Comparison of ENCODE assay signal across 4 cellular contexts in genomic region chr21:28746166-28746565, GRCh38.
"Had no signal": no experiment of that assay in that cellular context is flagged by ENCODE, and none has a peak within 500 bp of the region (broad histone marks: within the 10 kb centered on the region; RNA-seq: fewer than 3 reads in every experiment).

No MANE protein-coding gene starts in this region.

- DNase-seq: NK-92 treated with Interleukin-12 subunit alpha and Interleukin-12 subunit beta, amount 100 ng/mL, for 24 hours had no signal

- H3K27me3 ChIP-seq: MG63 had no signal

- H3K9ac ChIP-seq: SK-N-SH had no signal

- H3K27ac ChIP-seq: PC-9 had no signal

- H3K9me3 ChIP-seq: MG63, SK-N-SH had no signal

- H2AFZ ChIP-seq: PC-9 had no signal

- H3K36me3 ChIP-seq: MG63 had no signal
